Comparison of ENCODE assay signal across 8 cellular contexts in genomic region chr1:145823565-145824498, GRCh38. TPM values are rescaled to one million over a fixed set of nuclear protein-coding genes. Genes with fewer than 3 reads are reported as not detected.
DNase-seq lines count a peak whose midpoint lies in the region; ATAC-seq and TF ChIP-seq lines count a peak whose summit lies in the region.

Gene POLR3C, plus strand, starts transcription at chr1:145824200. Its CDS starts 1,577 bp downstream, at chr1:145825777.
Gene RNF115, minus strand, starts transcription at chr1:145824095. Its CDS starts 222 bp downstream, at chr1:145823873.

- H3F3A ChIP-seq in OCI-LY1 (ENCODE audit: insufficient read depth, low read length), result no peaks in the 10 kb centered on the region

- no peaks in the 10 kb centered on the region for H3K9me3 ChIP-seq in OCI-LY1 (ENCODE audit: low read length)

- no peaks in the 10 kb centered on the region for H3K27me3 Mint-ChIP-seq in Calu3 (ENCODE audit: unreplicated experiment)
- peaks cover 2% of the 10 kb centered on the region for H3K27me3 Mint-ChIP-seq in endothelial cell (ENCODE audit: unreplicated experiment)
- no peaks in the 10 kb centered on the region for H3K27me3 Mint-ChIP-seq in mesothelial cell of epicardium (ENCODE audit: low read depth)

- no peaks in the 10 kb centered on the region for H4K20me1 ChIP-seq in OCI-LY1 (ENCODE audit: insufficient read depth, low read length)

- TSS peak; percentile 35 for BruUV-seq in Calu3 (replicated peaks; lab: Mats Ljungman, UMichigan)

- H3K4me1 Mint-ChIP-seq in Calu3 (ENCODE audit: low read depth, unreplicated experiment), result no peaks in the 10 kb centered on the region
- H3K4me1 Mint-ChIP-seq in endothelial cell (ENCODE audit: unreplicated experiment), result peaks cover 5% of the 10 kb centered on the region
- H3K4me1 Mint-ChIP-seq in mesothelial cell of epicardium, result peaks cover 21% of the 10 kb centered on the region

- intact Hi-C loops in Calu3 (cut with micrococcal nuclease; ENCODE audit: unreplicated experiment), result loop anchor here (5.0 to 10.0 kb wide), 2 partner anchors 42 to 89 kb away; no protein-coding TSS in a partner anchor

- ATAC-seq in GM21515 (IDR thresholded peaks at IDR 0.05; ENCODE audit: unreplicated experiment), result peak; percentile 81

- H3K4me3 Mint-ChIP-seq in Calu3 (ENCODE audit: low read depth, unreplicated experiment) (peak within 1 kb of the TSS; percentile 89), endothelial cell (ENCODE audit: unreplicated experiment) (peak within 1 kb of the TSS; percentile 99), mesothelial cell of epicardium (peak within 1 kb of the TSS; percentile 94)

- H2AFZ ChIP-seq in OCI-LY1 (ENCODE audit: low read length), result peak within 1 kb of the TSS; percentile 38; the same call in 1 of the 2 replicates

- no peak for TF ChIP-seq CTCF in Calu3 (IDR thresholded peaks at IDR 0.05; ENCODE audit: unreplicated experiment)
- no peak for TF ChIP-seq CTCF in OCI-LY1 (IDR thresholded peaks at IDR 0.05; ENCODE audit: low read length)
- TF ChIP-seq CTCF in endothelial cell (IDR thresholded peaks at IDR 0.05; ENCODE audit: unreplicated experiment), result no peak
- no peak for TF ChIP-seq CTCF in mesothelial cell of epicardium (IDR thresholded peaks at IDR 0.05; ENCODE audit: unreplicated experiment)

- no peaks in the 10 kb centered on the region for H3K9me2 ChIP-seq in OCI-LY1 (ENCODE audit: low read depth, low read length)

- peak within 1 kb of the TSS; percentile 95 for H3K4me3 ChIP-seq in OCI-LY1 (ENCODE audit: low read depth, low read length, poor library complexity, severe bottlenecking)

- H3K79me2 ChIP-seq in OCI-LY1 (ENCODE audit: insufficient read depth, low read length), result peaks cover 21% of the 10 kb centered on the region

- H3K27me3 ChIP-seq in OCI-LY1 (ENCODE audit: insufficient read depth, low read length), result no peaks in the 10 kb centered on the region

- H3K36me3 Mint-ChIP-seq in Calu3 (ENCODE audit: insufficient read depth, unreplicated experiment) (peaks cover 38% of the 10 kb centered on the region), endothelial cell (ENCODE audit: low read depth, unreplicated experiment) (peaks cover 18% of the 10 kb centered on the region), mesothelial cell of epicardium (peaks cover 19% of the 10 kb centered on the region)

- H3K27ac Mint-ChIP-seq in Calu3 (ENCODE audit: unreplicated experiment) (peak within 1 kb of the TSS; percentile 76), endothelial cell (ENCODE audit: unreplicated experiment) (peak within 1 kb of the TSS; percentile 90), mesothelial cell of epicardium (peak within 1 kb of the TSS; percentile 99)

- CTCF ChIA-PET in Calu3 (lab: Charles Lee), result interaction anchor here (0.6 to 1.8 kb wide), 4 partner anchors 22 to 140 kb away, joined by 3 to 7 read pairs (median 4); partner anchors contain the start of genes ANKRD34A, NUDT17 and PIAS3

- DNase-seq in Calu3 (peak; percentile 85), HuH-7 (ENCODE audit: low spot score) (peak; percentile 69), endothelial cell (ENCODE audit: low spot score) (peak; percentile 79), mesothelial cell of epicardium (ENCODE audit: low spot score in 2 of 2, unreplicated experiment in 2 of 2) (peak; percentile 79 to 88)
- peak; percentile 86 for DNase-seq in activated CD8-positive, alpha-beta memory T cell treated with anti-CD3 and anti-CD28 coated beads, Interleukin-2, amount 50 U/mL, for 4 hours
- peak; percentile 81 to 84 for DNase-seq in stimulated activated CD8-positive, alpha-beta memory T cell treated with anti-CD3 and anti-CD28 coated beads, Interleukin-15, amount 100 ng/mL, for 48 hours (ENCODE audit: low read depth in 2 of 2)

- H3K9ac ChIP-seq in OCI-LY1 (ENCODE audit: low read length), result peak within 1 kb of the TSS; percentile 89

- peak within 1 kb of the TSS; percentile 40 for H3K27ac ChIP-seq in OCI-LY1 (ENCODE audit: low read depth, low read length, poor library complexity, severe bottlenecking)

- peak within 1 kb of the TSS; percentile 86 for H3K4me2 ChIP-seq in OCI-LY1 (ENCODE audit: low read length)

- peaks cover 35% of the 10 kb centered on the region for H3K36me3 ChIP-seq in OCI-LY1 (ENCODE audit: insufficient read depth, low read length)

- H3K9me3 Mint-ChIP-seq in Calu3 (ENCODE audit: low read depth, unreplicated experiment), result no peaks in the 10 kb centered on the region
- H3K9me3 Mint-ChIP-seq in endothelial cell (ENCODE audit: unreplicated experiment), result no peaks in the 10 kb centered on the region
- no peaks in the 10 kb centered on the region for H3K9me3 Mint-ChIP-seq in mesothelial cell of epicardium

- peaks cover 14% of the 10 kb centered on the region for H3K4me1 ChIP-seq in OCI-LY1 (ENCODE audit: insufficient read depth, low read length, severe bottlenecking)

RNA-seq across cellular contexts. Expression of gene POLR3C, which starts in this region (rescaled TPM):
- total RNA-seq in Calu3 (2022), result 29.3 and 33.0 TPM in 2 replicates
- total RNA-seq in endothelial cell (ENCODE audit: unreplicated experiment), result 28.4 TPM
- 32.5 to 34.2 TPM (median 33.5 TPM) in 3 replicates for total RNA-seq in mesothelial cell of epicardium

RNA-seq across cellular contexts. Expression of gene RNF115, which starts in this region (rescaled TPM):
- total RNA-seq in Calu3 (2022) (9.5 and 9.9 TPM in 2 replicates), endothelial cell (ENCODE audit: unreplicated experiment) (13.1 TPM), mesothelial cell of epicardium (13.9 to 15.3 TPM (median 15.0 TPM) in 3 replicates)

Comparison
In these comparisons a context has a peak if more than half of its experiments do, and no peak if none do; other contexts are left out.
1. Peak in every context shown above with its lines: DNase-seq, ATAC-seq, H3K4me3 ChIP-seq and H3K27ac ChIP-seq.